ENCODE assay signal across 6 cellular contexts in genomic region chr20:39553120-39553519, GRCh38.
"Had no signal": no experiment of that assay in that cellular context is flagged by ENCODE, and none has a peak within 500 bp of the region (broad histone marks: within the 10 kb centered on the region; RNA-seq: fewer than 3 reads in every experiment).

No MANE protein-coding gene starts in this region.

- H3K4me3 ChIP-seq: K562 had no signal

- H3K27ac ChIP-seq: HL-60 had no signal

- DNase-seq: IMR-90, KBM-7, KG1 had no signal

- ATAC-seq: HepG2, K562 had no signal
